Comparison of ENCODE assay signal across 8 cellular contexts in genomic region chr20:34112600-34113061, GRCh38. TPM values are rescaled to one million over a fixed set of nuclear protein-coding genes. Genes with fewer than 3 reads are reported as not detected.
A peak's percentile ranks its signal among the peaks of the same experiment; 100 is the strongest.
DNase-seq lines count a peak whose midpoint lies in the region; ATAC-seq and TF ChIP-seq lines count a peak whose summit lies in the region.

No MANE protein-coding gene starts in this region.

- peak overlapping the region; percentile 85 for H2AFZ ChIP-seq in OCI-LY7 (ENCODE audit: low read length)

- H3K9me3 ChIP-seq in Caco-2, result no peaks in the 10 kb centered on the region
- no peaks in the 10 kb centered on the region for H3K9me3 ChIP-seq in HAP-1
- no peaks in the 10 kb centered on the region for H3K9me3 ChIP-seq in OCI-LY7 (ENCODE audit: low read length)

- DNase-seq in Caco-2 (peak; percentile 72), HAP-1 (ENCODE audit: low spot score in 2 of 2) (peak; percentile 26 to 46), OCI-LY7 (ENCODE audit: low spot score) (no peak), caudate nucleus (lab: John Stamatoyannopoulos, UW) (peak in 22 of 61 donors; percentile 16 to 74 (median 44)), left lobe of liver (ENCODE audit: low spot score) (no peak), substantia nigra (lab: John Stamatoyannopoulos, UW) (peak in 16 of 49 donors; percentile 20 to 68 (median 45))

- no peaks in the 10 kb centered on the region for H3K9me2 ChIP-seq in OCI-LY7 (ENCODE audit: insufficient read depth, low read length)

- H3K4me1 ChIP-seq in Caco-2, result peaks cover 8% of the 10 kb centered on the region
- H3K4me1 ChIP-seq in HAP-1, result peaks cover 14% of the 10 kb centered on the region
- peaks cover 34% of the 10 kb centered on the region for H3K4me1 ChIP-seq in OCI-LY7 (ENCODE audit: insufficient read depth, low read length, poor library complexity, severe bottlenecking)

- TF ChIP-seq CTCF in Caco-2 (IDR thresholded peaks at IDR 0.05; ENCODE audit: insufficient read depth in 1 of 2, low read depth in 1 of 2, low read length in 1 of 2, severe bottlenecking in 1 of 2, unreplicated experiment in 1 of 2) (no peak), OCI-LY7 (conservative IDR thresholded peaks at IDR 0.05; ENCODE audit: low read length) (no peak)

- peak overlapping the region; percentile 99 for H3K27ac Mint-ChIP-seq in Caco-2 (ENCODE audit: unreplicated experiment)

- H3K36me3 Mint-ChIP-seq in Caco-2 (ENCODE audit: insufficient read depth, unreplicated experiment), result peaks cover 54% of the 10 kb centered on the region

- H3K4me1 Mint-ChIP-seq in Caco-2 (ENCODE audit: low read depth, unreplicated experiment), result peaks cover 36% of the 10 kb centered on the region

- H3K27ac ChIP-seq in OCI-LY7 (ENCODE audit: low read depth, low read length, poor library complexity, severe bottlenecking), result peak overlapping the region; percentile 60
- H3K27ac ChIP-seq in caudate nucleus (ENCODE audit: low read depth, low read length), result peak overlapping the region; percentile 84
- H3K27ac ChIP-seq in substantia nigra (ENCODE audit: low read depth, low read length, poor library complexity, severe bottlenecking), result peak overlapping the region; percentile 79

- intact Hi-C loops in Caco-2 (cut with micrococcal nuclease; ENCODE audit: unreplicated experiment), result loop anchor here (1.0 to 5.0 kb wide), 4 partner anchors 17 to 390 kb away; partner anchors contain the start of genes CHMP4B, PXMP4 and RALY
- intact Hi-C loops in OCI-LY7 (cut with micrococcal nuclease; ENCODE audit: unreplicated experiment), result loop anchor here (1.0 to 5.0 kb wide), 4 partner anchors 12 to 425 kb away; partner anchors contain the start of genes CHMP4B, E2F1 and RALY

- peak; percentile 2 for ATAC-seq in left lobe of liver
- no peak for ATAC-seq in HG02840 (IDR thresholded peaks at IDR 0.05; ENCODE audit: low FRiP score, unreplicated experiment)
- no peak for ATAC-seq in GM21515 (IDR thresholded peaks at IDR 0.05; ENCODE audit: unreplicated experiment)

- H3K36me3 ChIP-seq in Caco-2 (ENCODE audit: control insufficient read depth, insufficient read depth, low read length) (peaks cover 6% of the 10 kb centered on the region; the same call in 1 of the 2 replicates), HAP-1 (replicated peaks) (peaks cover 29% of the 10 kb centered on the region), OCI-LY7 (ENCODE audit: insufficient read depth, low read length) (peaks cover 40% of the 10 kb centered on the region)

- POLR2A ChIA-PET in Caco-2 (lab: Charles Lee), result interaction anchor here (0.5 to 2.4 kb wide), 57 partner anchors 9 to 1659 kb away, joined by 3 to 61 read pairs (median 5); partner anchors contain the start of genes ACTL10, CBFA2T2, CHMP4B and DYNLRB1
- POLR2A ChIA-PET in OCI-LY7 (lab: Charles Lee), result interaction anchor here (0.6 to 1.6 kb wide), 20 partner anchors 9 to 608 kb away, joined by 3 to 9 read pairs (median 4); no protein-coding TSS in a partner anchor

- CTCF ChIA-PET in Caco-2 (lab: Charles Lee) (interaction anchor here (0.6 to 2.0 kb wide), 15 partner anchors 12 to 980 kb away, joined by 3 to 15 read pairs (median 4); partner anchors contain the start of gene ZNF341), OCI-LY7 (lab: Charles Lee; ENCODE audit: unreplicated experiment) (interaction anchor here (0.5 to 1.0 kb wide), 2 partner anchors 229 to 236 kb away, joined by 3 read pairs; no protein-coding TSS in a partner anchor)

- H3K4me3 Mint-ChIP-seq in Caco-2 (ENCODE audit: unreplicated experiment), result peak overlapping the region; percentile 77

- no peaks in the 10 kb centered on the region for H3K27me3 Mint-ChIP-seq in Caco-2 (ENCODE audit: insufficient read depth, unreplicated experiment)

- H3K4me2 ChIP-seq in OCI-LY7 (ENCODE audit: low read length), result peak overlapping the region; percentile 68

- peak overlapping the region; percentile 42 for H3K4me3 ChIP-seq in Caco-2 (ENCODE audit: low read depth, low read length)
- H3K4me3 ChIP-seq in HAP-1, result peak overlapping the region; percentile 99
- H3K4me3 ChIP-seq in OCI-LY7 (ENCODE audit: low read depth, low read length, poor library complexity, severe bottlenecking), result peak overlapping the region; percentile 98

- peaks cover 44% of the 10 kb centered on the region for H3K79me2 ChIP-seq in OCI-LY7 (ENCODE audit: insufficient read depth, low read depth, low read length)

- TSS peak; percentile 99 for BruUV-seq in Caco-2 (replicated peaks; lab: Mats Ljungman, UMichigan)
- TSS peak; percentile 100 for BruUV-seq in OCI-LY7 (replicated peaks; lab: Mats Ljungman, UMichigan)

- H3K27me3 ChIP-seq in Caco-2 (replicated peaks; ENCODE audit: control insufficient read depth, insufficient read depth, low read length) (no peaks in the 10 kb centered on the region), HAP-1 (ENCODE audit: low read depth) (no peaks in the 10 kb centered on the region)

- in situ Hi-C loops in HAP-1 (cut with MboI; ENCODE audit: low sequenced_read_pairs), result no loop called here

- no peaks in the 10 kb centered on the region for H3K9me3 Mint-ChIP-seq in Caco-2 (ENCODE audit: unreplicated experiment)

- H4K20me1 ChIP-seq in OCI-LY7 (ENCODE audit: insufficient read depth, low read length), result peaks cover 29% of the 10 kb centered on the region

RNA-seq across cellular contexts. Expression of gene EIF2S2, which starts 0.6 kb away (rescaled TPM):
- total RNA-seq in Caco-2 (2022) (291 and 299 TPM in 2 replicates), OCI-LY7 (2022) (130 and 140 TPM in 2 replicates), left lobe of liver (20.2 TPM)
- total RNA-seq in OCI-LY7 (2014; rRNA removed; shearing (Covaris generic)), result 104 and 112 TPM in 2 replicates

Comparison
In these comparisons a context has a peak if more than half of its experiments do, and no peak if none do; other contexts are left out.
1. DNase-seq: peak in Caco-2 (2 of 2) and HAP-1 (2 of 2); none in OCI-LY7 (single experiment) and left lobe of liver (single experiment).
2. H3K4me3 ChIP-seq: peak in every context shown above with its lines; median percentile 99 in HAP-1; 98 in OCI-LY7; 42 in Caco-2.
3. Peak in every context shown above with its lines, with median percentiles within 50 percentile points of each other: H3K27ac ChIP-seq.